Comparison of ENCODE assay signal across 18 cellular contexts in the genomic region with DNA sequence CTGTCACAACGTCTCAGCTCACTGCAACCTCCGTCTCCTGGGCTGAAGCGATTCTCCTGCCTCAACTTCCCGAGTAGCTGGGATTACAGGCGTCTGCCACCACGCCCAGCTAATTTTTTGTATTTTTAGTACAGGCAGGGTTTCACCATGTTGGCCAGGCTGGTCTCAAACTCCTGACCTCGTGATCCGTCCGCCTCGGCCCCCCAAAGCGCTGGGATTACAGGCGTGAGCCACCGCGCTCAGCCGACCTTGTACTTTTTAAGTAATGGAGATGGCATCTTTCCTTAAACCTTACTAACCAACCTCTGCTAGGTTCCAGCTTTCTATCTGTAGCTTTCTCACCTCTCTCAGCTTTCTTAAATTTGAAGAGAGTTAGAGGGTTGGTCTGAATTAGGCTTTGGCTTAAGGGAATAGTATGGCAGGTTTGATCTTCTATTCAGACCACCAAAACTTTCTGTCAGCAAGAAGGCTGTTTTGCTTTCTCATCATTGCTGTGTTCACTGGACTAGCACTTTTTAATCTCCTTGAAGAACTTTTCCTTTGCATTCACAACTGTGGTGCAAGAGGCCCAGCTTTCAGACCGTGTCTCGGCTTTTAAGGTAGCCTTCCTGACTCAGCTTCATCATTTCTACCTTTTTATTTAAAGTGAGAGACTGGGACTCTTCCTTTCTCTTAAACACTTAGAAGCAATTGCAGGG. TPM values are rescaled to one million over a fixed set of nuclear protein-coding genes. Genes with fewer than 3 reads are reported as not detected.
A peak's percentile ranks its signal among the peaks of the same experiment; 100 is the strongest.
DNase-seq lines count a peak whose midpoint lies in the region; ATAC-seq and TF ChIP-seq lines count a peak whose summit lies in the region.
"Had no signal": no experiment of that assay in that cellular context is flagged by ENCODE, and none has a peak within 500 bp of the region (broad histone marks: within the 10 kb centered on the region; RNA-seq: fewer than 3 reads in every experiment).

No MANE protein-coding gene starts in this region.

- H3K36me3 ChIP-seq in SK-N-MC (ENCODE audit: insufficient read depth, low read length), result peaks cover 46% of the 10 kb centered on the region
- no peaks in the 10 kb centered on the region for H3K36me3 ChIP-seq in body of pancreas (replicated peaks in 1 of 2; ENCODE audit: insufficient read depth in 1 of 2, low read depth in 2 of 2)
- H3K36me3 ChIP-seq: neural progenitor cell, vagina had no signal

- H3K27ac Mint-ChIP-seq in natural killer cell (no peak overlapping the region), mesothelial cell of epicardium (peak overlapping the region; percentile 34)
- H3K27ac Mint-ChIP-seq in natural killer cell treated with Interleukin-12 subunit alpha and Interleukin-12 subunit beta and Interleukin-15 and Interleukin-18, amount 100 ng/mL, for 72 hours, result no peak overlapping the region
- H3K27ac Mint-ChIP-seq: neural progenitor cell had no signal

- no peak for ATAC-seq in natural killer cell
- ATAC-seq in natural killer cell treated with Interleukin-12 subunit alpha and Interleukin-12 subunit beta and Interleukin-15 and Interleukin-18, amount 100 ng/mL, for 72 hours, result no peak
- ATAC-seq in HG02571 (IDR thresholded peaks at IDR 0.05; ENCODE audit: unreplicated experiment), result no peak
- ATAC-seq in HG03354 (IDR thresholded peaks at IDR 0.05; ENCODE audit: poor library complexity, severe bottlenecking, unreplicated experiment), result no peak
- ATAC-seq in body of pancreas, result no peak
- ATAC-seq: heart right ventricle, left lobe of liver, PC-3 had no signal

- no peak for TF ChIP-seq POLR2A in body of pancreas (IDR thresholded peaks at IDR 0.05)

- no peak for DNase-seq in natural killer cell
- DNase-seq in natural killer cell treated with Interleukin-12 subunit alpha and Interleukin-12 subunit beta and Interleukin-15 and Interleukin-18, amount 100 ng/mL, for 72 hours (ENCODE audit: low spot score), result no peak
- DNase-seq in SK-N-MC (ENCODE audit: low read depth, low spot score), result no peak
- DNase-seq in mesothelial cell of epicardium (ENCODE audit: low spot score in 2 of 2, unreplicated experiment in 2 of 2), result no peak
- DNase-seq in body of pancreas, result no peak
- DNase-seq: activated effector memory CD4-positive, alpha-beta T cell treated with anti-CD3 and anti-CD28 coated beads, Interleukin-2, amount 50 U/mL, for 16 hours; caudate nucleus; DMS79; heart right ventricle; NCI-H1092; NCI-H2029 treated with DMSO at 0.1 percent for 48 hours; PC-3; SHP77 had no signal

- H3K27ac ChIP-seq in SK-N-MC (peak overlapping the region; percentile 57), body of pancreas (no peak overlapping the region)
- H3K27ac ChIP-seq: neural progenitor cell, vagina had no signal

- peak overlapping the region; percentile 6 for H3K4me3 Mint-ChIP-seq in natural killer cell
- no peak overlapping the region for H3K4me3 Mint-ChIP-seq in natural killer cell treated with Interleukin-12 subunit alpha and Interleukin-12 subunit beta and Interleukin-15 and Interleukin-18, amount 100 ng/mL, for 72 hours
- no peak overlapping the region for H3K4me3 Mint-ChIP-seq in mesothelial cell of epicardium
- H3K4me3 Mint-ChIP-seq: neural progenitor cell had no signal

- no peaks in the 10 kb centered on the region for H3K9me3 Mint-ChIP-seq in natural killer cell
- H3K9me3 Mint-ChIP-seq in natural killer cell treated with Interleukin-12 subunit alpha and Interleukin-12 subunit beta and Interleukin-15 and Interleukin-18, amount 100 ng/mL, for 72 hours, result no peaks in the 10 kb centered on the region
- no peaks in the 10 kb centered on the region for H3K9me3 Mint-ChIP-seq in mesothelial cell of epicardium
- H3K9me3 Mint-ChIP-seq: neural progenitor cell had no signal

- no peaks in the 10 kb centered on the region for H3K9me3 ChIP-seq in SK-N-MC (ENCODE audit: low read depth, low read length)
- no peaks in the 10 kb centered on the region for H3K9me3 ChIP-seq in body of pancreas
- H3K9me3 ChIP-seq: heart right ventricle, vagina had no signal

- no peaks in the 10 kb centered on the region for H3K27me3 ChIP-seq in body of pancreas
- H3K27me3 ChIP-seq: heart right ventricle, neural progenitor cell, vagina had no signal

- H3K4me3 ChIP-seq in SK-N-MC, result no peak overlapping the region
- H3K4me3 ChIP-seq in body of pancreas, result no peak overlapping the region
- H3K4me3 ChIP-seq: heart right ventricle, neural progenitor cell, vagina had no signal

- H3K4me1 Mint-ChIP-seq in natural killer cell (peaks cover 66 to 74% of the 10 kb centered on the region in 2 donors), mesothelial cell of epicardium (peaks cover 17% of the 10 kb centered on the region)
- peaks cover 54 to 56% of the 10 kb centered on the region in 2 donors for H3K4me1 Mint-ChIP-seq in natural killer cell treated with Interleukin-12 subunit alpha and Interleukin-12 subunit beta and Interleukin-15 and Interleukin-18, amount 100 ng/mL, for 72 hours (ENCODE audit: low read depth in 2 of 2)

- no peaks in the 10 kb centered on the region for H3K27me3 Mint-ChIP-seq in natural killer cell (ENCODE audit: low read depth in 2 of 2)
- no peaks in the 10 kb centered on the region for H3K27me3 Mint-ChIP-seq in natural killer cell treated with Interleukin-12 subunit alpha and Interleukin-12 subunit beta and Interleukin-15 and Interleukin-18, amount 100 ng/mL, for 72 hours
- no peaks in the 10 kb centered on the region for H3K27me3 Mint-ChIP-seq in mesothelial cell of epicardium (ENCODE audit: low read depth)

- WGBS in body of pancreas, 2 donors, result 84 to 85% methylated on average over 17 of the region's 17 CpGs

- intact Hi-C loops in natural killer cell (cut with micrococcal nuclease) (no loop called here), body of pancreas (cut with DNase I) (no loop called here)

- no peak overlapping the region for H3K9ac ChIP-seq in SK-N-MC (ENCODE audit: insufficient read length)
- H3K9ac ChIP-seq: neural progenitor cell had no signal

- peaks cover 59% of the 10 kb centered on the region for H3K4me1 ChIP-seq in body of pancreas
- H3K4me1 ChIP-seq: neural progenitor cell had no signal

- H3K36me3 Mint-ChIP-seq in natural killer cell (no peaks in the 10 kb centered on the region), mesothelial cell of epicardium (peaks cover 4% of the 10 kb centered on the region)
- H3K36me3 Mint-ChIP-seq in natural killer cell treated with Interleukin-12 subunit alpha and Interleukin-12 subunit beta and Interleukin-15 and Interleukin-18, amount 100 ng/mL, for 72 hours, result no peaks in the 10 kb centered on the region

- TF ChIP-seq CTCF in natural killer cell (IDR thresholded peaks at IDR 0.05) (no peak), mesothelial cell of epicardium (IDR thresholded peaks at IDR 0.05; ENCODE audit: unreplicated experiment) (no peak), body of pancreas (IDR thresholded peaks at IDR 0.05) (no peak)

RNA-seq across cellular contexts. Expression of a gene that starts 28.0 kb away (rescaled TPM):
- total RNA-seq in natural killer cell (100 to 1,000 TPM; 116 to 134 (median 132) TPM), mesothelial cell of epicardium (714 to 730 TPM (median 714 TPM) in 3 replicates), body of pancreas (100 to 1,000 TPM; 301 to 378 TPM)
- 100 to 1,000 TPM; 365 to 407 TPM for total RNA-seq in natural killer cell treated with Interleukin-12 subunit alpha and Interleukin-12 subunit beta and Interleukin-15 and Interleukin-18, amount 100 ng/mL, for 72 hours
